ENCODE assay signal across 35 cellular contexts in genomic region chr11:72247584-72247983, GRCh38. TPM values are rescaled to one million over a fixed set of nuclear protein-coding genes. Genes with fewer than 3 reads are reported as not detected.
"Had no signal": no experiment of that assay in that cellular context is flagged by ENCODE, and none has a peak within 500 bp of the region (broad histone marks: within the 10 kb centered on the region; RNA-seq: fewer than 3 reads in every experiment).

No MANE protein-coding gene starts in this region.

- H3K9me3 ChIP-seq: adrenal gland, body of pancreas, esophagus muscularis mucosa, gastrocnemius medialis, heart left ventricle had no signal

- H3K4me1 ChIP-seq: foreskin keratinocyte, gastrocnemius medialis had no signal

- DNase-seq: activated B cell treated with CpG ODN at 0.5 μM for 24 hours; activated CD4-positive, alpha-beta T cell treated with anti-CD3 and anti-CD28 coated beads for 48 hours; activated CD4-positive, alpha-beta T cell treated with anti-CD3 and anti-CD28 coated beads, Interleukin-2, amount 50 U/mL, for 1 hour; activated CD4-positive, alpha-beta T cell treated with anti-CD3 and anti-CD28 coated beads, Interleukin-2, amount 50 U/mL, for 48 hours; activated CD8-positive, alpha-beta memory T cell treated with anti-CD3 and anti-CD28 coated beads for 24 hours; activated CD8-positive, alpha-beta T cell treated with anti-CD3 and anti-CD28 coated beads for 36 hours; activated effector memory CD4-positive, alpha-beta T cell treated with anti-CD3 and anti-CD28 coated beads, Interleukin-2, amount 50 U/mL, for 16 hours; activated naive CD4-positive, alpha-beta T cell treated with anti-CD3 and anti-CD28 coated beads for 36 hours; activated naive CD8-positive, alpha-beta T cell treated with anti-CD3 and anti-CD28 coated beads for 36 hours; activated naive CD8-positive, alpha-beta T cell treated with anti-CD3 and anti-CD28 coated beads, Interleukin-2, amount 50 U/mL, for 24 hours; activated T-cell treated with anti-CD3 and anti-CD28 coated beads, Interleukin-2, amount 50 U/mL, for 1 hour; activated T-cell treated with anti-CD3 and anti-CD28 coated beads, Interleukin-2, amount 50 U/mL, for 48 hours; amygdala; aorta; body of pancreas; caudate nucleus; cortex of kidney; dermis blood vessel endothelial cell; effector CD4-positive, alpha-beta T cell; effector memory CD8-positive, alpha-beta T cell; erythroblast; foreskin keratinocyte; gastrocnemius medialis; glutamatergic neuron; heart left ventricle; T-helper 17 cell; T1000; WERI-Rb-1 had no signal

- H3K4me3 ChIP-seq: adrenal gland, body of pancreas, esophagus muscularis mucosa, gastrocnemius medialis, heart left ventricle had no signal

- H3K27ac ChIP-seq: adrenal gland, body of pancreas, esophagus muscularis mucosa, foreskin keratinocyte, gastrocnemius medialis, heart left ventricle, WERI-Rb-1 had no signal

- ATAC-seq: activated CD4-positive, CD25-positive, alpha-beta regulatory T cell treated with anti-CD3 and anti-CD28 coated beads, Interleukin-2, amount 50 U/mL, for 24 hours; activated CD8-positive, alpha-beta T cell treated with anti-CD3 and anti-CD28 coated beads for 36 hours; activated naive CD8-positive, alpha-beta T cell treated with anti-CD3 and anti-CD28 coated beads, Interleukin-2, amount 50 U/mL, for 24 hours; body of pancreas; effector memory CD8-positive, alpha-beta T cell; foreskin keratinocyte; gastrocnemius medialis; heart left ventricle; T-helper 17 cell had no signal

- H3K36me3 ChIP-seq: adrenal gland, esophagus muscularis mucosa, gastrocnemius medialis, heart left ventricle, WERI-Rb-1 had no signal

- FAIRE-seq: colon had no signal

RNA-seq across cellular contexts. Expression of gene PHOX2A, which starts 3.6 kb away (rescaled TPM):
- total RNA-seq: activated B cell treated with CpG ODN at 0.5 μM for 24 hours; activated CD8-positive, alpha-beta T cell treated with anti-CD3 and anti-CD28 coated beads for 36 hours; activated naive CD4-positive, alpha-beta T cell treated with anti-CD3 and anti-CD28 coated beads for 36 hours; activated naive CD8-positive, alpha-beta T cell treated with anti-CD3 and anti-CD28 coated beads for 36 hours; activated T-helper 1 cell treated with anti-CD3 and anti-CD28 coated beads, Interleukin-12 subunit alpha, Interleukin-12 subunit beta, Interleukin-2, Interleukin-4 antibody, amounts not matched to agents 30 ng/mL and 10 ng/mL and 1 ng/mL, durations not matched to agents 14 hours and 24 hours and 36 hours; activated T-helper 2 cell treated with anti-CD3 and anti-CD28 coated beads, Interferon-gamma antibody, Interleukin-2, Interleukin-4, amounts not matched to agents 10 μg/mL and 5 μg/mL and 100 μg/mL, durations not matched to agents 14 hours and 24 hours and 36 hours; aorta; body of pancreas; chondrocyte; dermis blood vessel endothelial cell; foreskin keratinocyte; gastrocnemius medialis; heart left ventricle; T-helper 17 cell had no signal
- polyA plus RNA-seq: aorta, foreskin keratinocyte, heart left ventricle had no signal

RNA-seq across cellular contexts. Expression of gene FOLR2, which starts 31.0 kb away (rescaled TPM):
- total RNA-seq: activated CD8-positive, alpha-beta T cell treated with anti-CD3 and anti-CD28 coated beads for 36 hours; activated naive CD4-positive, alpha-beta T cell treated with anti-CD3 and anti-CD28 coated beads for 36 hours; activated naive CD8-positive, alpha-beta T cell treated with anti-CD3 and anti-CD28 coated beads for 36 hours; activated T-helper 1 cell treated with anti-CD3 and anti-CD28 coated beads, Interleukin-12 subunit alpha, Interleukin-12 subunit beta, Interleukin-2, Interleukin-4 antibody, amounts not matched to agents 30 ng/mL and 10 ng/mL and 1 ng/mL, durations not matched to agents 14 hours and 24 hours and 36 hours; activated T-helper 2 cell treated with anti-CD3 and anti-CD28 coated beads, Interferon-gamma antibody, Interleukin-2, Interleukin-4, amounts not matched to agents 10 μg/mL and 5 μg/mL and 100 μg/mL, durations not matched to agents 14 hours and 24 hours and 36 hours; chondrocyte; dermis blood vessel endothelial cell; foreskin keratinocyte; T-helper 17 cell had no signal
- polyA plus RNA-seq: foreskin keratinocyte had no signal

RNA-seq across cellular contexts. Expression of gene FOLR1, which starts 55.6 kb away (rescaled TPM):
- total RNA-seq: activated B cell treated with CpG ODN at 0.5 μM for 24 hours; activated CD8-positive, alpha-beta T cell treated with anti-CD3 and anti-CD28 coated beads for 36 hours; activated naive CD4-positive, alpha-beta T cell treated with anti-CD3 and anti-CD28 coated beads for 36 hours; activated naive CD8-positive, alpha-beta T cell treated with anti-CD3 and anti-CD28 coated beads for 36 hours; activated T-helper 1 cell treated with anti-CD3 and anti-CD28 coated beads, Interleukin-12 subunit alpha, Interleukin-12 subunit beta, Interleukin-2, Interleukin-4 antibody, amounts not matched to agents 30 ng/mL and 10 ng/mL and 1 ng/mL, durations not matched to agents 14 hours and 24 hours and 36 hours; activated T-helper 2 cell treated with anti-CD3 and anti-CD28 coated beads, Interferon-gamma antibody, Interleukin-2, Interleukin-4, amounts not matched to agents 10 μg/mL and 5 μg/mL and 100 μg/mL, durations not matched to agents 14 hours and 24 hours and 36 hours; aorta; foreskin keratinocyte; gastrocnemius medialis; T-helper 17 cell had no signal
- polyA plus RNA-seq: aorta, foreskin keratinocyte had no signal
